In genomic region chr12:19185262-19185929, GRCh38 we compare ENCODE assay signal across 20 cellular contexts. TPM values are rescaled to one million over a fixed set of nuclear protein-coding genes. Genes with fewer than 3 reads are reported as not detected.
DNase-seq lines count a peak whose midpoint lies in the region; ATAC-seq and TF ChIP-seq lines count a peak whose summit lies in the region.
"Had no signal": no experiment of that assay in that cellular context is flagged by ENCODE, and none has a peak within 500 bp of the region (broad histone marks: within the 10 kb centered on the region; RNA-seq: fewer than 3 reads in every experiment).

No MANE protein-coding gene starts in this region.

- H3K9ac ChIP-seq in iPS-15b (ENCODE audit: low read depth, low read length), result peak overlapping the region; percentile 12
- H3K9ac ChIP-seq: BLaER1 treated with 17β-estradiol and CSF1 and Interleukin-3, amounts not matched to agents 10 nM and 100 nM; GM23248 had no signal

- no peaks in the 10 kb centered on the region for H3K27me3 ChIP-seq in right atrium auricular region
- H3K27me3 ChIP-seq in iPS-15b (ENCODE audit: control insufficient read depth, insufficient read depth, low read length), result no peaks in the 10 kb centered on the region
- H3K27me3 ChIP-seq: BLaER1 treated with 17β-estradiol and CSF1 and Interleukin-3, amounts not matched to agents 10 nM and 100 nM had no signal

- peaks cover 31% of the 10 kb centered on the region for H3K4me1 Mint-ChIP-seq in dendritic cell treated with granulocyte-macrophage colony-stimulating factor and Interleukin-4, amounts not matched to agents 40 ng/mL and 50 ng/mL, for 4 days (ENCODE audit: low read depth)

- peaks cover 1% of the 10 kb centered on the region for H3K27me3 Mint-ChIP-seq in dendritic cell treated with granulocyte-macrophage colony-stimulating factor and Interleukin-4, amounts not matched to agents 40 ng/mL and 50 ng/mL, for 4 days

- no peaks in the 10 kb centered on the region for H3K9me3 Mint-ChIP-seq in dendritic cell treated with granulocyte-macrophage colony-stimulating factor and Interleukin-4, amounts not matched to agents 40 ng/mL and 50 ng/mL, for 4 days
- H3K9me3 Mint-ChIP-seq: CD8-positive, alpha-beta T cell had no signal

- ATAC-seq in Right ventricle myocardium inferior, result no peak
- ATAC-seq in GM18861 (IDR thresholded peaks at IDR 0.05; ENCODE audit: unreplicated experiment), result no peak
- ATAC-seq: CD8-positive, alpha-beta T cell; GM12878 had no signal

- H3K4me3 Mint-ChIP-seq in dendritic cell treated with granulocyte-macrophage colony-stimulating factor and Interleukin-4, amounts not matched to agents 40 ng/mL and 50 ng/mL, for 4 days, result no peak overlapping the region
- H3K4me3 Mint-ChIP-seq: CD8-positive, alpha-beta T cell had no signal

- H3K36me3 Mint-ChIP-seq in dendritic cell treated with granulocyte-macrophage colony-stimulating factor and Interleukin-4, amounts not matched to agents 40 ng/mL and 50 ng/mL, for 4 days (ENCODE audit: low read depth), result no peaks in the 10 kb centered on the region
- H3K36me3 Mint-ChIP-seq: CD8-positive, alpha-beta T cell had no signal

- no peak for TF ChIP-seq CTCF in right atrium auricular region (IDR thresholded peaks at IDR 0.05)

- H3K4me1 ChIP-seq in right atrium auricular region, result peaks cover 0 to 44% of the 10 kb centered on the region in 2 donors
- H3K4me1 ChIP-seq in iPS-15b (ENCODE audit: control insufficient read depth, insufficient read depth, low read length), result peaks cover 40% of the 10 kb centered on the region

- DNase-seq in right atrium auricular region (ENCODE audit: low spot score) (no peak), Right ventricle myocardium inferior (ENCODE audit: missing footprints) (no peak), NCI-H69 (lab: John Stamatoyannopoulos, UW) (no peak)
- no peak for DNase-seq in activated naive CD4-positive, alpha-beta T cell treated with anti-CD3 and anti-CD28 coated beads, Interleukin-2, amount 50 U/mL, for 16 hours
- DNase-seq in stimulated activated CD4-positive, alpha-beta T cell treated with anti-CD3 and anti-CD28 coated beads, Interleukin-1b, Interleukin-23, amount 100 ng/mL, for 48 hours, result no peak
- DNase-seq: CD8-positive, alpha-beta T cell; DMS53; EL; GM23248; NCI-H1417 treated with DMSO at 0.1 percent for 48 hours; NCI-H187 treated with DMSO at 0.1 percent for 48 hours; NCI-H2227 treated with DMSO at 0.1 percent for 48 hours; NCI-H510A treated with DMSO at 0.1 percent for 48 hours; NCI-H82; SIG-M5 had no signal

- peak overlapping the region; percentile 50 for H3K27ac Mint-ChIP-seq in dendritic cell treated with granulocyte-macrophage colony-stimulating factor and Interleukin-4, amounts not matched to agents 40 ng/mL and 50 ng/mL, for 4 days
- H3K27ac Mint-ChIP-seq: CD8-positive, alpha-beta T cell had no signal

- H3K4me3 ChIP-seq in right atrium auricular region (no peak overlapping the region), iPS-15b (ENCODE audit: low read depth, low read length) (no peak overlapping the region)
- H3K4me3 ChIP-seq: BLaER1 treated with 17β-estradiol and CSF1 and Interleukin-3, amounts not matched to agents 10 nM and 100 nM; GM12878 had no signal

- H3K9me3 ChIP-seq in right atrium auricular region (no peaks in the 10 kb centered on the region), iPS-15b (ENCODE audit: control insufficient read depth, insufficient read depth, low read length) (no peaks in the 10 kb centered on the region)
- H3K9me3 ChIP-seq: BLaER1 treated with 17β-estradiol and CSF1 and Interleukin-3, amounts not matched to agents 10 nM and 100 nM had no signal

- intact Hi-C loops in Right ventricle myocardium inferior (cut with DNase I), result loop anchor here (5.0 kb wide), 3 partner anchors 47 to 433 kb away; no protein-coding TSS in a partner anchor
- intact Hi-C loops in dendritic cell treated with granulocyte-macrophage colony-stimulating factor and Interleukin-4, amounts not matched to agents 40 ng/mL and 50 ng/mL, for 4 days (cut with micrococcal nuclease), result loop anchor here (5.0 to 10.0 kb wide), 3 partner anchors 323 to 1051 kb away; no protein-coding TSS in a partner anchor

- peak overlapping the region; percentile 44 to 86 for H3K27ac ChIP-seq in right atrium auricular region
- H3K27ac ChIP-seq: BLaER1 treated with 17β-estradiol and CSF1 and Interleukin-3, amounts not matched to agents 10 nM and 100 nM; GM23248 had no signal

- no peaks in the 10 kb centered on the region for H3K36me3 ChIP-seq in right atrium auricular region
- no peaks in the 10 kb centered on the region for H3K36me3 ChIP-seq in iPS-15b (ENCODE audit: control insufficient read depth, insufficient read depth, low read length)
- H3K36me3 ChIP-seq: BLaER1 treated with 17β-estradiol and CSF1 and Interleukin-3, amounts not matched to agents 10 nM and 100 nM had no signal

RNA-seq across cellular contexts. Expression of gene PLEKHA5, which starts 55.9 kb away (rescaled TPM):
- total RNA-seq in right atrium auricular region (10 to 100 TPM; 53.2 to 59.4 TPM), Right ventricle myocardium inferior (52.6 TPM)
